In genomic region chr6:8679823-8680222, GRCh38 we compare ENCODE assay signal across 2 cellular contexts.
TF ChIP-seq lines count a peak whose summit lies in the region.

No MANE protein-coding gene starts in this region.

TF ChIP-seq in HepG2, 621 proteins besides CTCF, POLR2A, EP300 and RAD21 (continued from another document):
- no peak for TF ChIP-seq BHLHE40 (IDR thresholded peaks at IDR 0.05; ENCODE audit: low read length)
- no peak for TF ChIP-seq TBP (CRISPR knock-in tag; IDR thresholded peaks at IDR 0.05)
- peak; percentile 95 for TF ChIP-seq MAFF (IDR thresholded peaks at IDR 0.05; ENCODE audit: low read depth, low read length)

TF ChIP-seq in K562, 482 proteins besides CTCF, POLR2A, EP300 and RAD21 (continued from another document):
- no peak for TF ChIP-seq TAL1 (IDR thresholded peaks at IDR 0.05)
- TF ChIP-seq ZNF780A (CRISPR knock-in tag; IDR thresholded peaks at IDR 0.05) = no peak
- TF ChIP-seq FOXP1 (CRISPR knock-in tag; IDR thresholded peaks at IDR 0.05) = no peak
- peak; percentile 88 for TF ChIP-seq MAFF (IDR thresholded peaks at IDR 0.05; ENCODE audit: low read length)
- no peak for TF ChIP-seq ZNF165 (CRISPR knock-in tag; IDR thresholded peaks at IDR 0.05; ENCODE audit: borderline replicate concordance)
- TF ChIP-seq MAFG (tag; conservative IDR thresholded peaks at IDR 0.05) = peak; percentile 46
- TF ChIP-seq CBX1 (IDR thresholded peaks at IDR 0.05; ENCODE audit: low read depth) = no peak
